ENCODE assay signal across 31 cellular contexts in the genomic region with DNA sequence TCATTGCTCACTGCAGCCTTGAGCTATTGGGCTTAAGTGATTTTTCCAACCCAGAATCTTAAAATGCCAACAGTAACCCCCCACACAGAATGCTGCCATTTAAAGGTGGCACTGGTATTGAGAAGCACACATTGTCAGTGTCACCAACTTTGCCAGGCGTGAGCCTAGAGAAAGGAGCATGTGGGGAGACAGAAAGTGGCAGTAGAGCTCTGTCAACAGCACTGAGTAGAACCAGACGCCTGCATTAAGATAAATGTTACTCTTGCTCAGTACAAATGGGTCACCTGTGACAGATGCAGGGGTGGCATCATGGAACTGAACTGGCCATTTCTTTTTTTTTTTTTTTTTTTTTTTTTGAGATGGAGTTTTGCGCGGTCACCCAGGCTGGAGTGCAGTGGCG.
"Had no signal": no experiment of that assay in that cellular context is flagged by ENCODE, and none has a peak within 500 bp of the region (broad histone marks: within the 10 kb centered on the region; RNA-seq: fewer than 3 reads in every experiment).

No MANE protein-coding gene starts in this region.

- H3K9me3 ChIP-seq: adrenal gland, body of pancreas, breast epithelium had no signal

- H3K4me3 ChIP-seq: adrenal gland, body of pancreas, breast epithelium had no signal

- H3K36me3 ChIP-seq: adrenal gland, brain microvascular endothelial cell, breast epithelium had no signal

- DNase-seq: activated B cell treated with CpG ODN at 0.5 μM for 24 hours; activated CD4-positive, alpha-beta memory T cell treated with anti-CD3 and anti-CD28 coated beads for 36 hours; activated CD4-positive, alpha-beta T cell treated with anti-CD3 and anti-CD28 coated beads for 4 hours; activated CD4-positive, alpha-beta T cell treated with anti-CD3 and anti-CD28 coated beads, Interleukin-2, amount 10 ng/mL, durations not matched to agents 24 days and 14 days; activated CD4-positive, alpha-beta T cell treated with anti-CD3 and anti-CD28 coated beads, Interleukin-2, amount 50 U/mL, for 1 hour; activated CD4-positive, alpha-beta T cell treated with anti-CD3 and anti-CD28 coated beads, Interleukin-2, amount 50 U/mL, for 4 hours; activated CD4-positive, CD25-positive, alpha-beta regulatory T cell treated with anti-CD3 and anti-CD28 coated beads, Interleukin-2, amount 50 U/mL, for 72 hours; activated CD8-positive, alpha-beta memory T cell treated with anti-CD3 and anti-CD28 coated beads, Interleukin-2, amount 50 U/mL, for 4 hours; activated CD8-positive, alpha-beta T cell treated with anti-CD3 and anti-CD28 coated beads for 36 hours; activated effector memory CD4-positive, alpha-beta T cell treated with anti-CD3 and anti-CD28 coated beads, Interleukin-2, amount 50 U/mL, for 16 hours; activated gamma-delta T cell treated with Interleukin-2 at 50 U/mL for 16 hours; activated naive CD4-positive, alpha-beta T cell; activated naive CD4-positive, alpha-beta T cell treated with anti-CD3 and anti-CD28 coated beads for 36 hours; activated naive CD4-positive, alpha-beta T cell treated with anti-CD3 and anti-CD28 coated beads, Interleukin-2, amount 50 U/mL, for 16 hours; activated naive CD8-positive, alpha-beta T cell treated with anti-CD3 and anti-CD28 coated beads for 36 hours; activated T-cell treated with anti-CD3 and anti-CD28 coated beads for 4 hours; activated T-cell treated with anti-CD3 and anti-CD28 coated beads, Interleukin-2, amount 50 U/mL, for 1 hour; activated T-cell treated with anti-CD3 and anti-CD28 coated beads, Interleukin-2, amount 50 U/mL, for 4 hours; activated T-cell treated with anti-CD3 and anti-CD28 coated beads, Interleukin-2, amount 50 U/mL, for 72 hours; amniotic stem cell; aorta; body of pancreas; brain microvascular endothelial cell; central memory CD4-positive, alpha-beta T cell; T-helper 2 cell; T-helper 9 cell had no signal

- H3K4me1 ChIP-seq: adrenal gland, body of pancreas, breast epithelium had no signal

- H3K27me3 ChIP-seq: adrenal gland, body of pancreas, brain microvascular endothelial cell, breast epithelium had no signal

- H3K27ac ChIP-seq: adrenal gland, body of pancreas, brain microvascular endothelial cell, breast epithelium, VCaP had no signal

- ATAC-seq: activated CD8-positive, alpha-beta T cell treated with anti-CD3 and anti-CD28 coated beads for 36 hours; activated naive CD4-positive, alpha-beta T cell treated with anti-CD3 and anti-CD28 coated beads, Interleukin-2, amount 50 U/mL, for 72 hours; activated T-cell treated with anti-CD3 and anti-CD28 coated beads, Interleukin-2, amount 50 U/mL, for 4 hours; activated T-cell treated with anti-CD3 and anti-CD28 coated beads, Interleukin-2, amount 50 U/mL, for 72 hours; activated T-helper 17 cell treated with anti-CD3 and anti-CD28 coated beads, Interleukin-2, amount 50 U/mL, for 72 hours; body of pancreas had no signal
